24 cellular contexts compared by ENCODE assay signal in genomic region chr5:143801251-143801650, GRCh38. TPM values are rescaled to one million over a fixed set of nuclear protein-coding genes. Genes with fewer than 3 reads are reported as not detected.
DNase-seq lines count a peak whose midpoint lies in the region; ATAC-seq lines count a peak whose summit lies in the region.
"Had no signal": no experiment of that assay in that cellular context is flagged by ENCODE, and none has a peak within 500 bp of the region (broad histone marks: within the 10 kb centered on the region; RNA-seq: fewer than 3 reads in every experiment).

No MANE protein-coding gene starts in this region.

- intact Hi-C loops in sciatic nerve (cut with DNase I): no loop called here

- peak; percentile 37 for DNase-seq in DMS 273 (lab: John Stamatoyannopoulos, UW; ENCODE audit: unreplicated experiment)
- no peak for DNase-seq in DMS 273 treated with DMSO at 0.1 percent for 48 hours (lab: John Stamatoyannopoulos, UW)
- DNase-seq in sciatic nerve (ENCODE audit: low spot score): no peak
- DNase-seq in activated gamma-delta T cell treated with Interleukin-2 at 50 U/mL for 16 hours: no peak
- DNase-seq: activated CD4-positive, alpha-beta T cell treated with anti-CD3 and anti-CD28 coated beads, Interleukin-2, amount 50 U/mL, for 48 hours; activated naive CD4-positive, alpha-beta T cell treated with anti-CD3 and anti-CD28 coated beads, Interleukin-2, amount 10 ng/mL, durations not matched to agents 7 days and 5 days; CD8-positive, alpha-beta T cell; hypothalamus; KBM-7; MM.1S; naive thymus-derived CD8-positive, alpha-beta T cell; NCI-H2029; stimulated activated naive CD8-positive, alpha-beta T cell treated with anti-CD3 and anti-CD28 coated beads, Interleukin-15, amount 100 ng/mL, for 72 hours; uterus had no signal

- ATAC-seq in GM21786 (IDR thresholded peaks at IDR 0.05; ENCODE audit: unreplicated experiment) (peak; percentile 68), HG03432 (IDR thresholded peaks at IDR 0.05; ENCODE audit: unreplicated experiment) (peak; percentile 40), sciatic nerve (peak; percentile 44), HG03097 (IDR thresholded peaks at IDR 0.05; ENCODE audit: low FRiP score, unreplicated experiment) (no peak), HG03159 (IDR thresholded peaks at IDR 0.05; ENCODE audit: unreplicated experiment) (no peak)
- ATAC-seq: CD8-positive, alpha-beta T cell; HCT116; left lobe of liver; naive thymus-derived CD8-positive, alpha-beta T cell; stimulated activated naive CD8-positive, alpha-beta T cell treated with anti-CD3 and anti-CD28 coated beads, Interleukin-15, amount 100 ng/mL, for 72 hours had no signal

RNA-seq across cellular contexts. Expression of gene HMHB1, which starts 10.7 kb away (rescaled TPM):
- total RNA-seq in sciatic nerve: not detected
- total RNA-seq: CD8-positive, alpha-beta T cell; cerebellum; endothelial cell of umbilical vein; left lobe of liver; naive thymus-derived CD8-positive, alpha-beta T cell; omental fat pad; pulmonary artery endothelial cell; uterus had no signal

Comparison
In these comparisons a context has a peak if more than half of its experiments do, and no peak if none do; other contexts are left out.
1. ATAC-seq: peak in GM21786 (single experiment), HG03432 (single experiment) and sciatic nerve (single experiment); none in HG03097 (single experiment) and HG03159 (single experiment).